ENCODE assay signal across 8 cellular contexts in genomic region chr10:13219685-13220670, GRCh38. TPM values are rescaled to one million over a fixed set of nuclear protein-coding genes. Genes with fewer than 3 reads are reported as not detected.
DNase-seq lines count a peak whose midpoint lies in the region; ATAC-seq and TF ChIP-seq lines count a peak whose summit lies in the region.

No MANE protein-coding gene starts in this region.

- ATAC-seq in GM18867 (IDR thresholded peaks at IDR 0.05; ENCODE audit: unreplicated experiment) (peak; percentile 63), GM18519 (IDR thresholded peaks at IDR 0.05; ENCODE audit: low FRiP score, unreplicated experiment) (no peak)

- no peak overlapping the region for H3K4me3 ChIP-seq in fibroblast of the aortic adventitia (ENCODE audit: low read depth, low read length)

- TF ChIP-seq CTCF in fibroblast of the aortic adventitia (IDR thresholded peaks at IDR 0.05; ENCODE audit: insufficient read depth, low read length): no peak

- peak; percentile 55 for DNase-seq in 8988T
- DNase-seq in NCI-H69 (lab: John Stamatoyannopoulos, UW): peak; percentile 44
- DNase-seq in fibroblast of the aortic adventitia (ENCODE audit: low read depth): peak; percentile 4
- DNase-seq in NCI-H1048 (lab: John Stamatoyannopoulos, UW): no peak
- DNase-seq in NOMO-1 (lab: John Stamatoyannopoulos, UW; ENCODE audit: unreplicated experiment in 2 of 2): no peak
- DNase-seq in kidney glomerular epithelial cell (lab: John Stamatoyannopoulos, UW): no peak

RNA-seq across cellular contexts. Expression of gene UCMA, which starts 14.2 kb away (rescaled TPM):
- not detected in 2 replicates for total RNA-seq in fibroblast of the aortic adventitia (ENCODE audit: low replicate concordance)

RNA-seq across cellular contexts. Expression of gene MCM10, which starts 58.6 kb away (rescaled TPM):
- 19.5 TPM in 1 of 2 replicates, not detected in the other for total RNA-seq in fibroblast of the aortic adventitia (ENCODE audit: low replicate concordance)

Comparison
In these comparisons a context has a peak if more than half of its experiments do, and no peak if none do; other contexts are left out.
1. DNase-seq: peak in 8988T (single experiment), NCI-H69 (single experiment) and fibroblast of the aortic adventitia (single experiment); none in NCI-H1048 (single experiment), NOMO-1 (0 of 2) and kidney glomerular epithelial cell (single experiment).